10 cellular contexts compared by ENCODE assay signal in the genomic region with DNA sequence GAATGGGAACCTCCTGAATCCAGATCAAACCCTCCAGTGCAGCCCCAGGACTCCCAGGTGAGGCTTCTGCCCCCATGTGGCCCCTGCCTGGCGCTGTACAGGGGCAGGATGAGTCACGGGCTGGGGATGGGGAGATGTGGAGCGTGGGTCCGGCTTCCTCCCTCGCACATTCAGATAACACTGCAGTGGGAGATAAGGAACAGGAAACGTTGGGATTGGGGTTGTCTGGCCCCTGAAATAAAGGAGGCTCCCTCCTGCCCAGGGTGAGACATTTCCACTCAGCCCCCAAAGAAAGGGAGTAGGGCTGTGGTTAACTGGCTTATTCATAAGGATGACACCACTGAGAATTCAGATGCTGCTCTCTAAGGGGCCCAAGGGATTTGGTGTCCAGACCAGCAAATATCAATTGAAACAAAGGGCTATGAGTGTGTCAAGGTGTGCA. TPM values are rescaled to one million over a fixed set of nuclear protein-coding genes. Genes with fewer than 3 reads are reported as not detected.
A peak's percentile ranks its signal among the peaks of the same experiment; 100 is the strongest.
DNase-seq lines count a peak whose midpoint lies in the region; ATAC-seq, FAIRE-seq and TF ChIP-seq lines count a peak whose summit lies in the region.
"Had no signal": no experiment of that assay in that cellular context is flagged by ENCODE, and none has a peak within 500 bp of the region (broad histone marks: within the 10 kb centered on the region; RNA-seq: fewer than 3 reads in every experiment).

No MANE protein-coding gene starts in this region.

- H4K20me1 ChIP-seq in K562 (replicated peaks; ENCODE audit: control insufficient read depth, insufficient read depth, low read length), result no peaks in the 10 kb centered on the region; the same call in 1 of the 2 replicates

- peak overlapping the region; percentile 19 for H3K27ac Mint-ChIP-seq in neural crest cell (ENCODE audit: unreplicated experiment)

- H3K4me2 ChIP-seq in K562 (ENCODE audit: insufficient read depth, low read length), result no peak overlapping the region; the same call in 1 of the 2 replicates

- H3K27me3 ChIP-seq in K562 (ENCODE audit: control insufficient read depth in 2 of 2, insufficient read depth in 2 of 2, low read length in 2 of 2) (peaks cover 0 to 35% of the 10 kb centered on the region in 2 experiments; a peak in 3 of 5 replicates), suprapubic skin (no peaks in the 10 kb centered on the region), adrenal gland (no peaks in the 10 kb centered on the region)
- H3K27me3 ChIP-seq: SJCRH30 had no signal

- FAIRE-seq in K562 (lab: Jason Lieb, UNC), result peak; percentile 70

- in situ Hi-C loops in K562 (cut with MboI), result loop anchor here (5.0 to 25.0 kb wide), 3 partner anchors 147 to 630 kb away; no protein-coding TSS in a partner anchor

- H3K36me3 Mint-ChIP-seq in neural crest cell (ENCODE audit: low read depth), result peaks cover 13% of the 10 kb centered on the region

- peak; percentile 59; the same call in 1 of the 2 replicates for TF ChIP-seq EP300 in K562 (IDR thresholded peaks at IDR 0.05; ENCODE audit: low read length)
- no peak for TF ChIP-seq EP300 in suprapubic skin (IDR thresholded peaks at IDR 0.05)

- H3K4me3 ChIP-seq in K562 (no peak overlapping the region), suprapubic skin (no peak overlapping the region), adrenal gland (no peak overlapping the region)
- H3K4me3 ChIP-seq: SJCRH30 had no signal

- H3K9ac ChIP-seq in K562 (ENCODE audit: insufficient read depth in 1 of 2, low read depth in 2 of 2, low read length in 2 of 2), result no peak overlapping the region

- peaks cover 10 to 12% of the 10 kb centered on the region in 2 experiments; a peak in 4 of 5 replicates for H3K4me1 ChIP-seq in K562 (replicated peaks in 1 of 2; ENCODE audit: control insufficient read depth in 2 of 2, insufficient read depth in 2 of 2, low read length in 2 of 2)
- H3K4me1 ChIP-seq in suprapubic skin, result peaks cover 29% of the 10 kb centered on the region
- peaks cover 0 to 9% of the 10 kb centered on the region in 2 donors for H3K4me1 ChIP-seq in adrenal gland (replicated peaks in 1 of 2)
- H3K4me1 ChIP-seq: SJCRH30 had no signal

- no TSS peak for BruUV-seq in K562 (replicated peaks; lab: Mats Ljungman, UMichigan)

- peaks cover 4% of the 10 kb centered on the region for H3K27me3 Mint-ChIP-seq in neural crest cell (ENCODE audit: low read depth)

- peak; percentile 75 to 76 for TF ChIP-seq RAD21 in K562 (CRISPR knock-in tag; conservative IDR thresholded peaks at IDR 0.05 in 1 of 2, IDR thresholded peaks at IDR 0.05 in 1 of 2)

- POLR2A ChIA-PET in K562 (lab: Yijun Ruan, JAX), result no interaction called here

- no peak overlapping the region for H3K4me3 Mint-ChIP-seq in neural crest cell

- WGBS in K562 (ENCODE audit: insufficient coverage, low coverage, missing lambda C conversion rate), result 0% methylated on average over 6 of the region's 6 CpGs
- 55% methylated on average over 6 of the region's 6 CpGs for WGBS in suprapubic skin
- 50 to 66% (median 59%) methylated on average over 6 of the region's 6 CpGs for WGBS in adrenal gland, 4 donors

- no peaks in the 10 kb centered on the region for H3K9me3 ChIP-seq in K562 (replicated peaks; ENCODE audit: control insufficient read depth, insufficient read depth, low read depth, low read length)
- H3K9me3 ChIP-seq in suprapubic skin, result no peaks in the 10 kb centered on the region
- H3K9me3 ChIP-seq in adrenal gland (replicated peaks in 1 of 3), result no peaks in the 10 kb centered on the region
- H3K9me3 ChIP-seq: SJCRH30 had no signal

- H3K79me2 ChIP-seq in K562 (ENCODE audit: control insufficient read depth, insufficient read depth, low read length), result no peaks in the 10 kb centered on the region

- H3K9me3 Mint-ChIP-seq in neural crest cell, result no peaks in the 10 kb centered on the region

- TF ChIP-seq CTCF in K562 (IDR thresholded peaks at IDR 0.05 in 2 of 3, conservative IDR thresholded peaks at IDR 0.05 in 1 of 3; ENCODE audit: insufficient read depth in 2 of 3, low read depth in 1 of 3, low read length in 3 of 3), result peak; percentile 40 to 52 (median 43); a peak in 4 of 6 replicates
- TF ChIP-seq CTCF in neural crest cell (conservative IDR thresholded peaks at IDR 0.05), result no peak
- no peak for TF ChIP-seq CTCF in suprapubic skin (IDR thresholded peaks at IDR 0.05)
- TF ChIP-seq CTCF in adrenal gland (IDR thresholded peaks at IDR 0.05), result no peak

- CTCF ChIA-PET in K562 (lab: Yijun Ruan, JAX; ENCODE audit: low intra/inter-chr PET ratio), result interaction anchor here (1.0 kb wide), 1 partner anchor 146 kb away, joined by 3 read pairs; no protein-coding TSS in a partner anchor

- H3K4me1 Mint-ChIP-seq in neural crest cell, result peaks cover 16% of the 10 kb centered on the region

- ATAC-seq in HG03354 (IDR thresholded peaks at IDR 0.05; ENCODE audit: poor library complexity, severe bottlenecking, unreplicated experiment) (peak; percentile 46), K562 (peak; percentile 81)

- no peak overlapping the region for H3K27ac ChIP-seq in K562 (ENCODE audit: extremely low read depth, low read depth, low read length)
- no peak overlapping the region for H3K27ac ChIP-seq in suprapubic skin
- H3K27ac ChIP-seq in adrenal gland, result no peak overlapping the region
- H3K27ac ChIP-seq: SJCRH30 had no signal

- DNase-seq in ELF-1 (ENCODE audit: low read depth, low spot score) (peak; percentile 48), K562 (ENCODE audit: extremely low read depth in 1 of 4, low spot score in 3 of 4) (peak; percentile 60 to 73 (median 67)), neural crest cell (ENCODE audit: low read depth, low spot score) (no peak), suprapubic skin (ENCODE audit: low spot score in 2 of 2) (no peak), SKM-1 (lab: John Stamatoyannopoulos, UW; ENCODE audit: unreplicated experiment) (no peak), adrenal gland (no peak), NCI-H510A treated with DMSO at 0.1 percent for 48 hours (lab: John Stamatoyannopoulos, UW) (no peak)
- DNase-seq: SJCRH30; stimulated activated naive CD4-positive, alpha-beta T cell treated with Interleukin-2 at 50 U/mL for 16 hours had no signal

- H3K9me1 ChIP-seq in K562 (ENCODE audit: control insufficient read depth, insufficient read depth, low read length), result no peaks in the 10 kb centered on the region

- no peak for TF ChIP-seq POLR2A in K562 (conservative IDR thresholded peaks at IDR 0.05)
- no peak for TF ChIP-seq POLR2A in suprapubic skin (IDR thresholded peaks at IDR 0.05)
- TF ChIP-seq POLR2A in adrenal gland (IDR thresholded peaks at IDR 0.05), result no peak

- H2AFZ ChIP-seq in K562 (ENCODE audit: low read depth, low read length), result no peak overlapping the region

- intact Hi-C loops in K562 (cut with micrococcal nuclease) (loop anchor here (2.0 kb wide), 2 partner anchors 256 to 442 kb away; no protein-coding TSS in a partner anchor), adrenal gland (cut with DNase I) (loop anchor here in 1 of 2 donors (2.0 kb wide), 1 partner anchor 146 kb away; no protein-coding TSS in a partner anchor)

- no peaks in the 10 kb centered on the region for H3K36me3 ChIP-seq in K562 (ENCODE audit: control insufficient read depth, insufficient read depth, low read length)
- no peaks in the 10 kb centered on the region for H3K36me3 ChIP-seq in suprapubic skin
- no peaks in the 10 kb centered on the region for H3K36me3 ChIP-seq in adrenal gland (replicated peaks in 1 of 2)
- H3K36me3 ChIP-seq: SJCRH30 had no signal

RNA-seq across cellular contexts. Expression of a gene that starts 30.7 kb away (rescaled TPM):
- total RNA-seq in K562 (2011; cell fraction: chromatin; rRNA removed; ENCODE audit: low replicate concordance), result 0.05 TPM in 1 of 2 replicates, not detected in the other
- 0.17 TPM in 1 of 2 replicates, not detected in the other for total RNA-seq in K562 (2011; cell fraction: nucleolus; rRNA removed)
- 0.29 TPM in 1 of 2 replicates, not detected in the other for total RNA-seq in K562 (2011; cell fraction: nucleoplasm; rRNA removed)
- total RNA-seq in K562 (2014; rRNA removed) (not detected in 2 replicates), K562 (2014; rRNA removed; fragmentation: Illumina TruSeq; extraction: Trizol) (not detected in 2 replicates), K562 (2015; rRNA removed; fragmentation: Illumina TruSeq; extraction: Trizol) (not detected in 2 replicates), K562 (2021) (1.9 and 2.5 TPM in 2 replicates), neural crest cell (140 TPM in 2 replicates), suprapubic skin (100 to 1,000 TPM in 3 of 4 donors, 10 to 100 TPM in 1; 79.1 to 424 (median 163) TPM), adrenal gland (1,000 to 10,000 TPM in 3 of 8 donors, 100 to 1,000 TPM in 5; 348 to 2,550 (median 761) TPM)
- polyA plus RNA-seq in K562 (2011; rRNA removed) (0.01 and 0.05 TPM in 2 replicates), K562 (2014; fragmentation: Illumina TruSeq; extraction: Trizol) (not detected in 2 replicates), K562 (2014; fragmentation: Nextera tagmentation; extraction: Ambion mirVana) (not detected), K562 (2014; rRNA removed) (0.03 and 0.49 TPM in 2 replicates), adrenal gland (100 to 1,000 TPM in 2 of 3 donors, 10 to 100 TPM in 1; 92.5 to 204 (median 204) TPM)
- polyA plus RNA-seq in K562 (2011; cell fraction: cytosol; rRNA removed), result under 0.01 and 0.28 TPM in 2 replicates
- polyA plus RNA-seq in K562 (2011; cell fraction: nucleus; rRNA removed), result 0.01 and 0.40 TPM in 2 replicates
- 0.04 and 0.08 TPM in 2 replicates for polyA plus RNA-seq in K562 (2012)
- 0.03 and 0.04 TPM in 2 replicates for polyA minus RNA-seq in K562 (2011; rRNA and poly(A)+ RNA removed)
- not detected in 2 replicates for polyA minus RNA-seq in K562 (2011; cell fraction: cytosol; rRNA and poly(A)+ RNA removed)
- polyA minus RNA-seq in K562 (2011; cell fraction: nucleus; rRNA and poly(A)+ RNA removed), result under 0.01 TPM in 1 of 2 replicates, not detected in the other

RNA-seq across cellular contexts. Expression of a gene that starts 31.4 kb away (rescaled TPM):
- total RNA-seq in K562 (2011; cell fraction: chromatin; rRNA removed; ENCODE audit: low replicate concordance), result not detected in 2 replicates
- not detected in 2 replicates for total RNA-seq in K562 (2011; cell fraction: nucleolus; rRNA removed)
- total RNA-seq in K562 (2011; cell fraction: nucleoplasm; rRNA removed), result not detected in 2 replicates
- total RNA-seq in K562 (2014; rRNA removed) (not detected in 2 replicates), K562 (2014; rRNA removed; fragmentation: Illumina TruSeq; extraction: Trizol) (not detected in 2 replicates), K562 (2015; rRNA removed; fragmentation: Illumina TruSeq; extraction: Trizol) (0.23 TPM in 1 of 2 replicates, not detected in the other), K562 (2021) (0.85 and 0.93 TPM in 2 replicates), neural crest cell (365 and 366 TPM in 2 replicates), suprapubic skin (10 to 100 TPM in 3 of 4 donors, 1 to 10 TPM in 1; 7.5 to 28.3 (median 18.7) TPM), adrenal gland (100 to 1,000 TPM in 3 of 8 donors, 10 to 100 TPM in 5; 35.6 to 253 (median 84.8) TPM)
- polyA plus RNA-seq in K562 (2011; rRNA removed) (not detected in 2 replicates), K562 (2014; fragmentation: Illumina TruSeq; extraction: Trizol) (not detected in 2 replicates), K562 (2014; fragmentation: Nextera tagmentation; extraction: Ambion mirVana) (not detected), K562 (2014; rRNA removed) (not detected in 2 replicates), adrenal gland (10 to 100 TPM; 14.8 to 76.6 (median 62.7) TPM)
- polyA plus RNA-seq in K562 (2011; cell fraction: cytosol; rRNA removed), result 0.06 and 0.31 TPM in 2 replicates
- not detected in 2 replicates for polyA plus RNA-seq in K562 (2011; cell fraction: nucleus; rRNA removed)
- 0.29 and 0.76 TPM in 2 replicates for polyA plus RNA-seq in K562 (2012)
- polyA minus RNA-seq in K562 (2011; rRNA and poly(A)+ RNA removed), result not detected in 2 replicates
- polyA minus RNA-seq in K562 (2011; cell fraction: cytosol; rRNA and poly(A)+ RNA removed), result not detected in 2 replicates
- not detected in 2 replicates for polyA minus RNA-seq in K562 (2011; cell fraction: nucleus; rRNA and poly(A)+ RNA removed)

Comparison
In these comparisons a context has a peak if more than half of its experiments do, and no peak if none do; other contexts are left out.
1. DNase-seq: peak in ELF-1 (single experiment) and K562 (4 of 4); none in neural crest cell (single experiment), suprapubic skin (0 of 2), SKM-1 (single experiment), adrenal gland (0 of 7) and NCI-H510A treated with DMSO at 0.1 percent for 48 hours (single experiment).
2. CTCF ChIP-seq: peak in K562 (3 of 3); none in neural crest cell (single experiment), suprapubic skin (0 of 2) and adrenal gland (0 of 6).
3. RNA of a gene that starts 30.7 kb away (total RNA-seq): 348 to 2,550 TPM in adrenal gland, 79.1 to 424 TPM in suprapubic skin and 140 TPM in neural crest cell; 0.05 to 2.5 TPM in K562; every median in the first group is over 10 times any median in the second.
4. RNA of a gene that starts 31.4 kb away (total RNA-seq): 365 to 366 TPM in neural crest cell, 35.6 to 253 TPM in adrenal gland and 7.5 to 28.3 TPM in suprapubic skin; 0.23 to 0.93 TPM in K562; every median in the first group is over 4 times any median in the second.